15 cellular contexts compared by ENCODE assay signal in genomic region chr9:126363847-126364671, GRCh38. TPM values are rescaled to one million over a fixed set of nuclear protein-coding genes. Genes with fewer than 3 reads are reported as not detected.
DNase-seq lines count a peak whose midpoint lies in the region; FAIRE-seq and TF ChIP-seq lines count a peak whose summit lies in the region.
"Had no signal": no experiment of that assay in that cellular context is flagged by ENCODE, and none has a peak within 500 bp of the region (broad histone marks: within the 10 kb centered on the region; RNA-seq: fewer than 3 reads in every experiment).

No MANE protein-coding gene starts in this region.

- H3K4me2 ChIP-seq in astrocyte (ENCODE audit: low read length) = no peak overlapping the region
- peak overlapping the region; percentile 15 for H3K4me2 ChIP-seq in fibroblast of lung (ENCODE audit: extremely low read depth, insufficient read depth, low read length)
- H3K4me2 ChIP-seq: GM23338 had no signal

- H3K27ac ChIP-seq in astrocyte (ENCODE audit: low read depth, low read length) (no peak overlapping the region), fibroblast of lung (ENCODE audit: insufficient read depth, low read length) (no peak overlapping the region), prostate gland (no peak overlapping the region)

- H3K27me3 ChIP-seq in astrocyte (ENCODE audit: insufficient read depth, low read length) = no peaks in the 10 kb centered on the region
- no peaks in the 10 kb centered on the region for H3K27me3 ChIP-seq in fibroblast of lung (ENCODE audit: control insufficient read depth, insufficient read depth, low read length)
- no peaks in the 10 kb centered on the region for H3K27me3 ChIP-seq in prostate gland (replicated peaks; ENCODE audit: insufficient read depth)

- peak; percentile 8 for DNase-seq in D341Med (ENCODE audit: low spot score)
- DNase-seq in astrocyte (ENCODE audit: low read depth) = peak; percentile 74
- peak; percentile 49 to 80 for DNase-seq in fibroblast of lung (ENCODE audit: low read depth in 2 of 2)
- DNase-seq in prostate gland (ENCODE audit: low spot score) = peak; percentile 53
- no peak for DNase-seq in SHP77 (lab: John Stamatoyannopoulos, UW)
- DNase-seq in epidermal melanocyte (ENCODE audit: insufficient read length, low spot score) = no peak
- DNase-seq in GM10266 (ENCODE audit: extremely low spot score) = no peak
- DNase-seq in AG08395 (ENCODE audit: low spot score) = no peak
- DNase-seq: activated CD4-positive, alpha-beta T cell treated with anti-CD3 and anti-CD28 coated beads for 36 hours; activated T-cell treated with anti-CD3 and anti-CD28 coated beads for 4 hours; DMS 273 treated with DMSO at 0.1 percent for 48 hours; NCI-H69 had no signal

- intact Hi-C loops in prostate gland (cut with DNase I) = no loop called here

- H3K4me3 Mint-ChIP-seq in astrocyte (ENCODE audit: unreplicated experiment) = no peak overlapping the region
- H3K4me3 Mint-ChIP-seq: activated CD4-positive, alpha-beta T cell treated with anti-CD3 and anti-CD28 coated beads for 36 hours; B cell; GM23338; nephron had no signal

- H3K27ac Mint-ChIP-seq in astrocyte (ENCODE audit: unreplicated experiment) = no peak overlapping the region
- H3K27ac Mint-ChIP-seq: activated CD4-positive, alpha-beta T cell treated with anti-CD3 and anti-CD28 coated beads for 36 hours; B cell; GM23338; nephron had no signal

- 62% methylated on average over 8 of the region's 8 CpGs for WGBS in prostate gland

- H3K9me3 ChIP-seq in astrocyte (ENCODE audit: insufficient read depth, low read depth, low read length) (no peaks in the 10 kb centered on the region), fibroblast of lung (ENCODE audit: control insufficient read depth, insufficient read depth, low read depth, low read length) (no peaks in the 10 kb centered on the region), prostate gland (no peaks in the 10 kb centered on the region)

- peaks cover 6% of the 10 kb centered on the region for H3K9me3 Mint-ChIP-seq in astrocyte (ENCODE audit: unreplicated experiment)

- FAIRE-seq in astrocyte (lab: Jason Lieb, UNC) = no peak

- H3K36me3 ChIP-seq in astrocyte (ENCODE audit: insufficient read depth, low read length) = no peaks in the 10 kb centered on the region
- no peaks in the 10 kb centered on the region for H3K36me3 ChIP-seq in fibroblast of lung (ENCODE audit: control insufficient read depth, insufficient read depth, low read length)
- no peaks in the 10 kb centered on the region for H3K36me3 ChIP-seq in prostate gland

- H3K4me3 ChIP-seq in astrocyte (ENCODE audit: insufficient read depth, low read depth, low read length) (no peak overlapping the region), fibroblast of lung (replicated peaks in 1 of 4; ENCODE audit: control extremely low read depth in 1 of 4, insufficient read depth in 1 of 4, low read depth in 3 of 4, low read length in 4 of 4) (no peak overlapping the region), prostate gland (no peak overlapping the region)
- H3K4me3 ChIP-seq: GM23338 had no signal

- peaks cover 8% of the 10 kb centered on the region for H3K4me1 ChIP-seq in astrocyte (ENCODE audit: insufficient read depth, low read length)
- no peaks in the 10 kb centered on the region for H3K4me1 ChIP-seq in fibroblast of lung (ENCODE audit: control insufficient read depth, extremely low read depth, insufficient read depth, low read length)
- peaks cover 4% of the 10 kb centered on the region for H3K4me1 ChIP-seq in prostate gland (replicated peaks)

- H3K27me3 Mint-ChIP-seq in astrocyte (ENCODE audit: low read depth, unreplicated experiment) = peaks cover 2% of the 10 kb centered on the region
- H3K27me3 Mint-ChIP-seq: activated CD4-positive, alpha-beta T cell treated with anti-CD3 and anti-CD28 coated beads for 36 hours; B cell had no signal

- peaks cover 6% of the 10 kb centered on the region for H3K79me2 ChIP-seq in astrocyte (ENCODE audit: insufficient read depth, low read length)
- H3K79me2 ChIP-seq in fibroblast of lung (ENCODE audit: control insufficient read depth, insufficient read depth, low read length) = no peaks in the 10 kb centered on the region

- TF ChIP-seq POLR2A in prostate gland (IDR thresholded peaks at IDR 0.05) = no peak

- H4K20me1 ChIP-seq in astrocyte (ENCODE audit: insufficient read depth, low read length) (peaks cover 5% of the 10 kb centered on the region), fibroblast of lung (ENCODE audit: control insufficient read depth, extremely low read depth, insufficient read depth, low read length) (no peaks in the 10 kb centered on the region)

- peaks cover 7% of the 10 kb centered on the region for H3K4me1 Mint-ChIP-seq in astrocyte (ENCODE audit: low read depth, unreplicated experiment)
- H3K4me1 Mint-ChIP-seq: activated CD4-positive, alpha-beta T cell treated with anti-CD3 and anti-CD28 coated beads for 36 hours; B cell had no signal

- H2AFZ ChIP-seq in astrocyte (ENCODE audit: low read depth, low read length) (no peak overlapping the region), fibroblast of lung (ENCODE audit: low read length) (no peak overlapping the region)
- H2AFZ ChIP-seq: GM23338 had no signal

- TF ChIP-seq CTCF in astrocyte (IDR thresholded peaks at IDR 0.05; ENCODE audit: insufficient read depth, low read depth, low read length) (no peak), fibroblast of lung (conservative IDR thresholded peaks at IDR 0.05 in 1 of 2, IDR thresholded peaks at IDR 0.05 in 1 of 2; ENCODE audit: low read depth in 1 of 2, low read length in 2 of 2) (no peak), prostate gland (IDR thresholded peaks at IDR 0.05) (no peak), GM10266 (IDR thresholded peaks at IDR 0.05; ENCODE audit: control insufficient read depth, insufficient read depth, low read depth, missing control alignments) (no peak)

- peaks cover 3% of the 10 kb centered on the region for H3K36me3 Mint-ChIP-seq in astrocyte (ENCODE audit: low read depth, unreplicated experiment)

- H3K9ac ChIP-seq in astrocyte (ENCODE audit: low read length) (no peak overlapping the region), fibroblast of lung (ENCODE audit: insufficient read depth, low read length) (no peak overlapping the region)

RNA-seq across cellular contexts. Expression of gene MVB12B, which starts 37.4 kb away (rescaled TPM):
- total RNA-seq in astrocyte (12.8 and 13.2 TPM in 2 replicates), fibroblast of lung (2.3 and 2.6 TPM in 2 replicates), prostate gland (10 to 100 TPM; 17.3 to 28.4 TPM)
- polyA plus RNA-seq in fibroblast of lung = 2.5 and 4.6 TPM in 2 replicates
- polyA plus RNA-seq in fibroblast of lung (2012) = 2.3 and 3.3 TPM in 2 replicates
- 1.8 and 2.7 TPM in 2 replicates for polyA minus RNA-seq in fibroblast of lung (ENCODE audit: low replicate concordance)

Comparison
In these comparisons a context has a peak if more than half of its experiments do, and no peak if none do; other contexts are left out.
1. DNase-seq: peak in D341Med (single experiment), astrocyte (single experiment), fibroblast of lung (2 of 2) and prostate gland (single experiment); none in SHP77 (0 of 2), epidermal melanocyte (single experiment), GM10266 (single experiment) and AG08395 (single experiment).